In the genomic region with DNA sequence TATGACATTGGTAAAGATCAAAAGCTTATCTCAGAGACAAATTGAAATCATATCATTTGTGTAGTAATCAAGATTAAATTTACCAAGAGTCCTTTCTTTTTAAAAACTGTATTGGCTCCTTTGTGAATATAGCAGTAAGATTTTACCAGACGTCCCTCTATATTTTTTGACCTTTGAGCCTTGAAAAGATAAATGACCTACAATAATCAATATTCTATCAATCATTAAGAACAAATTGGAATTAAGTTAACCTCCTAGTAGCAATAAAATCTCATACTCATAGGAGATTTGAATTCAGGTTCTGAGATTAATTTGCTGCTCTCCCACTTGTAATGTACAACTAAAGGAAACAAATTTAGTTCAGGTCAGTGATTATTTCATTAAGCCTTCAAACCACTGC, we compare ENCODE assay signal across 23 cellular contexts.
"Had no signal": no experiment of that assay in that cellular context is flagged by ENCODE, and none has a peak within 500 bp of the region (broad histone marks: within the 10 kb centered on the region; RNA-seq: fewer than 3 reads in every experiment).

No MANE protein-coding gene starts in this region.

- DNase-seq: dermis blood vessel endothelial cell; dorsolateral prefrontal cortex; effector CD4-positive, alpha-beta T cell; effector memory CD4-positive, alpha-beta T cell; foreskin keratinocyte; heart left ventricle; hypothalamus; islet precursor cell; kidney; kidney glomerular epithelial cell; left colon; left ventricle myocardium inferior; lower lobe of right lung; mesenchymal stem cell; mucosa of descending colon; naive B cell had no signal

- H3K4me1 ChIP-seq: foreskin keratinocyte, lower lobe of right lung had no signal

- H3K9me3 ChIP-seq: esophagus muscularis mucosa, gastroesophageal sphincter, heart left ventricle, left ventricle myocardium inferior, lower lobe of right lung, mucosa of descending colon had no signal

- FAIRE-seq: colon, endothelial cell of umbilical vein, frontal cortex, kidney had no signal

- H3K4me3 ChIP-seq: coronary artery, dorsolateral prefrontal cortex, esophagus muscularis mucosa, gastroesophageal sphincter, heart left ventricle, hepatocyte, left ventricle myocardium inferior, lower lobe of right lung, mucosa of descending colon had no signal

- H3K27me3 ChIP-seq: dorsolateral prefrontal cortex, esophagus muscularis mucosa, foreskin keratinocyte, gastroesophageal sphincter, heart left ventricle, hepatocyte had no signal

- H3K27ac ChIP-seq: coronary artery, dorsolateral prefrontal cortex, esophagus muscularis mucosa, foreskin keratinocyte, gastroesophageal sphincter, heart left ventricle, hepatocyte, left ventricle myocardium inferior, lower lobe of right lung had no signal

- H3K36me3 ChIP-seq: esophagus muscularis mucosa, gastroesophageal sphincter, heart left ventricle, left ventricle myocardium inferior, lower lobe of right lung had no signal
